Comparison of ENCODE assay signal across 11 cellular contexts in the genomic region with DNA sequence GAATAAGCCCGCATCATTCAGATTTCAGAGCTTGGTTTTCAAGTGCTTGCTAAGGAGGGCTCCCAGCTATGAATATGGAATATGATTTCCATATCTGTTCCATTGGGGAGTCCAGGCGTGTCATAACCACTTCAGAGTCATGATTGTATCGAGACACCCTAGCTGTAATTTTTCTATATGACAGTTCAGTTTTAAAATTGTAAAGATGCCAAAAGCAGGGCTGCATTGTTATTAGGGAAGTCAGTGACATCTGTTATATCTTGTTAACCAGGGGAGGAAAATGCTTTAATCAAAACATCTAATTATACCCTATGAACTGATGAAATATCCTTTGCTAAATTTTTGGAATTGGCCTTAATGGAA.
"Had no signal": no experiment of that assay in that cellular context is flagged by ENCODE, and none has a peak within 500 bp of the region (broad histone marks: within the 10 kb centered on the region; RNA-seq: fewer than 3 reads in every experiment).

No MANE protein-coding gene starts in this region.

- ATAC-seq: activated CD4-positive, alpha-beta T cell treated with anti-CD3 and anti-CD28 coated beads for 36 hours; activated CD8-positive, alpha-beta T cell treated with anti-CD3 and anti-CD28 coated beads for 36 hours; esophagus mucosa; left colon; naive thymus-derived CD4-positive, alpha-beta T cell had no signal

- H3K9me3 ChIP-seq: neutrophil had no signal

- H3K4me3 ChIP-seq: lung had no signal

- DNase-seq: activated CD4-positive, alpha-beta T cell treated with anti-CD3 and anti-CD28 coated beads for 36 hours; activated CD8-positive, alpha-beta T cell treated with anti-CD3 and anti-CD28 coated beads for 36 hours; activated naive CD4-positive, alpha-beta T cell; aorta; left colon; naive thymus-derived CD4-positive, alpha-beta T cell; retina; WERI-Rb-1 had no signal

- H3K36me3 ChIP-seq: neutrophil, WERI-Rb-1 had no signal

- H3K27ac ChIP-seq: neutrophil, WERI-Rb-1 had no signal
